ENCODE assay signal across 8 cellular contexts in genomic region chrX:115888041-115888440, GRCh38.
DNase-seq lines count a peak whose midpoint lies in the region; ATAC-seq, FAIRE-seq and TF ChIP-seq lines count a peak whose summit lies in the region.
"Not testable (repeated sequence)": the region's sequence is repeated elsewhere in the genome, so short reads cannot be mapped to it uniquely, and the experiment has no call there.

No MANE protein-coding gene starts in this region.

- not testable (repeated sequence) for H4K20me1 ChIP-seq in K562 (replicated peaks; ENCODE audit: control insufficient read depth, insufficient read depth, low read length)

- not testable (repeated sequence) for H3K27me3 ChIP-seq in Peyer's patch; K562 (ENCODE audit: control insufficient read depth in 2 of 2, insufficient read depth in 2 of 2, low read length in 2 of 2); liver (ENCODE audit: control insufficient read depth in 4 of 4, insufficient read depth in 4 of 4, low read length in 3 of 4); upper lobe of right lung

- not testable (repeated sequence) for TF ChIP-seq RAD21 in K562 (CRISPR knock-in tag; conservative IDR thresholded peaks at IDR 0.05 in 1 of 2, IDR thresholded peaks at IDR 0.05 in 1 of 2); liver (IDR thresholded peaks at IDR 0.05)

- not testable (repeated sequence) for TF ChIP-seq POLR2A in Peyer's patch (IDR thresholded peaks at IDR 0.05); K562 (conservative IDR thresholded peaks at IDR 0.05)

- not testable (repeated sequence) for H3K4me1 Mint-ChIP-seq in CD14-positive monocyte; activated T-cell treated with anti-CD3 and anti-CD28 coated beads, Interleukin-2, amount 50 U/mL, for 4 hours (ENCODE audit: low read depth)

- not testable (repeated sequence) for TF ChIP-seq EP300 in K562 (IDR thresholded peaks at IDR 0.05; ENCODE audit: low read length)

- DNase-seq in CD14-positive monocyte (ENCODE audit: low spot score) (peak; percentile 49), Peyer's patch (peak in 2 of 3 donors; percentile 36 to 70), K562 (ENCODE audit: extremely low read depth in 1 of 4, low spot score in 3 of 4) (peak in 1 of 4 experiments; percentile 6), head of caudate nucleus (peak in 25 of 42 donors; percentile 3 to 92 (median 67)), posterior cingulate gyrus (peak in 6 of 10 donors; percentile 9 to 95 (median 90)), upper lobe of right lung (peak; percentile 73)
- DNase-seq in activated T-cell treated with anti-CD3 and anti-CD28 coated beads, Interleukin-2, amount 50 U/mL, for 4 hours: peak; percentile 57

- H3K4me3 Mint-ChIP-seq in CD14-positive monocyte; activated T-cell treated with anti-CD3 and anti-CD28 coated beads, Interleukin-2, amount 50 U/mL, for 4 hours: not testable (repeated sequence)

- peak; percentile 75 for FAIRE-seq in K562 (lab: Jason Lieb, UNC)

- H3K36me3 ChIP-seq in Peyer's patch; K562 (ENCODE audit: control insufficient read depth, insufficient read depth, low read length); liver (ENCODE audit: control insufficient read depth in 4 of 4, insufficient read depth in 3 of 4, low read depth in 1 of 4, low read length in 3 of 4); upper lobe of right lung: not testable (repeated sequence)

- WGBS in K562 (ENCODE audit: insufficient coverage, low coverage, missing lambda C conversion rate): no CpG with 5 or more reads among the region's 29 CpGs
- WGBS in liver: no CpG with 5 or more reads among the region's 29 CpGs

- H3K36me3 Mint-ChIP-seq in CD14-positive monocyte; activated T-cell treated with anti-CD3 and anti-CD28 coated beads, Interleukin-2, amount 50 U/mL, for 4 hours (ENCODE audit: insufficient read depth): not testable (repeated sequence)

- H3K27ac Mint-ChIP-seq in CD14-positive monocyte: peak overlapping the region in 2 of 7 donors; percentile 88 to 94

- not testable (repeated sequence) for H3K9ac ChIP-seq in K562 (ENCODE audit: insufficient read depth in 1 of 2, low read depth in 2 of 2, low read length in 2 of 2); liver (ENCODE audit: low read depth in 1 of 2, low read length in 2 of 2)

- CTCF ChIA-PET in K562 (lab: Yijun Ruan, JAX; ENCODE audit: low intra/inter-chr PET ratio): not testable (repeated sequence)

- H3K9me3 ChIP-seq in Peyer's patch; K562 (replicated peaks; ENCODE audit: control insufficient read depth, insufficient read depth, low read depth, low read length); liver (ENCODE audit: control insufficient read depth in 4 of 4, low read length in 3 of 4); upper lobe of right lung: not testable (repeated sequence)

- not testable (repeated sequence) for H3K27me3 Mint-ChIP-seq in CD14-positive monocyte (ENCODE audit: low read depth in 3 of 3); activated T-cell treated with anti-CD3 and anti-CD28 coated beads, Interleukin-2, amount 50 U/mL, for 4 hours (ENCODE audit: low read depth)

- H3K4me2 ChIP-seq in K562 (ENCODE audit: insufficient read depth, low read length): not testable (repeated sequence)

- H3K9me1 ChIP-seq in K562 (ENCODE audit: control insufficient read depth, insufficient read depth, low read length): not testable (repeated sequence)

- H2AFZ ChIP-seq in K562 (ENCODE audit: low read depth, low read length): not testable (repeated sequence)

- ATAC-seq in activated T-cell treated with anti-CD3 and anti-CD28 coated beads, Interleukin-2, amount 50 U/mL, for 4 hours; K562; upper lobe of right lung: not testable (repeated sequence)

- intact Hi-C loops in CD14-positive monocyte (cut with micrococcal nuclease); K562 (cut with micrococcal nuclease); head of caudate nucleus (cut with DNase I); posterior cingulate gyrus (cut with DNase I); upper lobe of right lung (cut with DNase I): not testable (repeated sequence)

- not testable (repeated sequence) for TF ChIP-seq CTCF in CD14-positive monocyte (IDR thresholded peaks at IDR 0.05); Peyer's patch (IDR thresholded peaks at IDR 0.05); K562 (IDR thresholded peaks at IDR 0.05 in 2 of 3, conservative IDR thresholded peaks at IDR 0.05 in 1 of 3; ENCODE audit: insufficient read depth in 2 of 3, low read depth in 1 of 3, low read length in 3 of 3); liver (IDR thresholded peaks at IDR 0.05; ENCODE audit: low read depth, low read length, missing input control); upper lobe of right lung (IDR thresholded peaks at IDR 0.05)

- peaks cover 16 to 40% (median 24%) of the 10 kb centered on the region in 7 donors for H3K9me3 Mint-ChIP-seq in CD14-positive monocyte
- not testable (repeated sequence) for H3K9me3 Mint-ChIP-seq in activated T-cell treated with anti-CD3 and anti-CD28 coated beads, Interleukin-2, amount 50 U/mL, for 4 hours

- not testable (repeated sequence) for BruUV-seq in K562 (replicated peaks; lab: Mats Ljungman, UMichigan)

- POLR2A ChIA-PET in K562 (lab: Yijun Ruan, JAX): not testable (repeated sequence)

- not testable (repeated sequence) for H3K79me2 ChIP-seq in K562 (ENCODE audit: control insufficient read depth, insufficient read depth, low read length)

- not testable (repeated sequence) for H3K4me1 ChIP-seq in Peyer's patch; K562 (replicated peaks in 1 of 2; ENCODE audit: control insufficient read depth in 2 of 2, insufficient read depth in 2 of 2, low read length in 2 of 2); upper lobe of right lung
- peaks cover 2 to 14% (median 12%) of the 10 kb centered on the region in 4 donors for H3K4me1 ChIP-seq in liver (ENCODE audit: control insufficient read depth in 4 of 4, insufficient read depth in 4 of 4, low read length in 3 of 4)

- H3K4me3 ChIP-seq in Peyer's patch: peak overlapping the region in 1 of 4 donors; percentile 36
- not testable (repeated sequence) for H3K4me3 ChIP-seq in K562, upper lobe of right lung
- H3K4me3 ChIP-seq in liver (ENCODE audit: low read depth in 1 of 3, low read length in 3 of 3): peak overlapping the region in 2 of 3 donors; percentile 33 to 63

- in situ Hi-C loops in K562 (cut with MboI): loop anchor here (25.0 kb wide), 1 partner anchor 201 kb away; no protein-coding TSS in a partner anchor

- H3K27ac ChIP-seq in Peyer's patch (peak overlapping the region in 1 of 4 donors; percentile 60), liver (ENCODE audit: low read depth in 1 of 2, low read length in 2 of 2) (peak overlapping the region; percentile 46 to 50)
- H3K27ac ChIP-seq in K562 (ENCODE audit: extremely low read depth, low read depth, low read length); upper lobe of right lung: not testable (repeated sequence)
